ENCODE assay signal across 1 cellular context in genomic region chr11:2905299-2905698, GRCh38. TPM values are rescaled to one million over a fixed set of nuclear protein-coding genes. Genes with fewer than 3 reads are reported as not detected.
"Had no signal": no experiment of that assay in that cellular context is flagged by ENCODE, and none has a peak within 500 bp of the region (broad histone marks: within the 10 kb centered on the region; RNA-seq: fewer than 3 reads in every experiment).

No MANE protein-coding gene starts in this region.

RNA-seq across cellular contexts. Expression of gene PHLDA2, which starts 23.9 kb away (rescaled TPM):
- polyA plus RNA-seq: neural cell had no signal
